ENCODE assay signal across 1 cellular context in genomic region chr1:108125312-108126138, GRCh38.
TF ChIP-seq lines count a peak whose summit lies in the region.

No MANE protein-coding gene starts in this region.

TF ChIP-seq in GM12878, 131 proteins besides CTCF, POLR2A, EP300 and RAD21 (continued from another document):
- TF ChIP-seq ZBTB4 (CRISPR knock-in tag; IDR thresholded peaks at IDR 0.05) (no peak), SKIL (IDR thresholded peaks at IDR 0.05; ENCODE audit: low read depth, poor library complexity, severe bottlenecking) (peak; percentile 46), RELA (IDR thresholded peaks at IDR 0.05; ENCODE audit: borderline replicate concordance, partially characterized antibody) (peak; percentile 60), BCL11A (IDR thresholded peaks at IDR 0.05; ENCODE audit: low read depth, low read length) (no peak), FOXM1 (IDR thresholded peaks at IDR 0.05; ENCODE audit: low read depth, low read length) (0 out of 2 replicates have a peak, but pooled peaks have one; percentile 49), CHD2 (IDR thresholded peaks at IDR 0.05; ENCODE audit: borderline replicate concordance, low read depth, low read length) (no peak), SP1 (IDR thresholded peaks at IDR 0.05; ENCODE audit: low read depth, low read length) (no peak)
